In the genomic region with DNA sequence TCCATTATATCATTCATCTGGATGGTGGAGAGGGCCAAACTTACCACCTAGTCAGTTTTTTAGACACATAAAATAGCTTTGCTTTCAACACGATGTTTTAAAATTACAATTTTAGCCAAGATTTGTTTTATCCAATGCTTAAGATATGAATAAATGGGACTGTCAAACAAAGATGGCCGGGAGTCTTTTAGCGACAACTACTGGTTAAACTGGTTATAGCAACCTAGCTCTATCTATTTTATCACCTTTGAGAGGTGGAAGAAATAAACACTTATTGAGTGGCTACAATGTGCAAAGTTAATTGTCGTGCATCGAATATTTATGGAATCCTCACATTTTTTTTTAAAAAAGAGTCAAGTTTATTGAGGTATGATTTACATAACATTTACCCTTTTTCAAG, we compare ENCODE assay signal across 18 cellular contexts.
DNase-seq lines count a peak whose midpoint lies in the region; ATAC-seq and TF ChIP-seq lines count a peak whose summit lies in the region.
"Had no signal": no experiment of that assay in that cellular context is flagged by ENCODE, and none has a peak within 500 bp of the region (broad histone marks: within the 10 kb centered on the region; RNA-seq: fewer than 3 reads in every experiment).

No MANE protein-coding gene starts in this region.

- no peak overlapping the region for H3K4me3 Mint-ChIP-seq in neural crest cell
- H3K4me3 Mint-ChIP-seq in naive thymus-derived CD8-positive, alpha-beta T cell = no peak overlapping the region
- H3K4me3 Mint-ChIP-seq: B cell; CD8-positive, alpha-beta T cell; T-helper 17 cell had no signal

- no peaks in the 10 kb centered on the region for H3K36me3 Mint-ChIP-seq in neural crest cell (ENCODE audit: low read depth)
- peaks cover 0 to 13% (median 7%) of the 10 kb centered on the region in 3 donors for H3K36me3 Mint-ChIP-seq in naive thymus-derived CD8-positive, alpha-beta T cell

- H3K27ac ChIP-seq in Panc1 (ENCODE audit: low read length) = no peak overlapping the region
- H3K27ac ChIP-seq: KMS-11 had no signal

- TF ChIP-seq CTCF in GM10248 (IDR thresholded peaks at IDR 0.05; ENCODE audit: control extremely low read depth, extremely low read depth, low read depth, missing control alignments) (peak; percentile 1), Panc1 (IDR thresholded peaks at IDR 0.05) (peak; percentile 25; the same call in 1 of the 2 replicates), neural crest cell (conservative IDR thresholded peaks at IDR 0.05) (peak; percentile 28)

- H3K9me3 Mint-ChIP-seq in neural crest cell = peaks cover 3% of the 10 kb centered on the region
- H3K9me3 Mint-ChIP-seq in naive thymus-derived CD8-positive, alpha-beta T cell = peaks cover 0 to 12% (median 4%) of the 10 kb centered on the region in 9 donors

- H3K27me3 ChIP-seq in Panc1 (ENCODE audit: control insufficient read depth, insufficient read depth, low read length) = no peaks in the 10 kb centered on the region

- intact Hi-C loops in Panc1 (cut with micrococcal nuclease; ENCODE audit: unreplicated experiment) = no loop called here

- no peaks in the 10 kb centered on the region for H3K36me3 ChIP-seq in Panc1 (ENCODE audit: control insufficient read depth, insufficient read depth, low read length)

- no peaks in the 10 kb centered on the region for H3K9me3 ChIP-seq in Panc1 (ENCODE audit: control insufficient read depth, insufficient read depth, low read depth, low read length)

- no peak overlapping the region for H3K27ac Mint-ChIP-seq in neural crest cell (ENCODE audit: unreplicated experiment)
- no peak overlapping the region for H3K27ac Mint-ChIP-seq in naive thymus-derived CD8-positive, alpha-beta T cell
- H3K27ac Mint-ChIP-seq: B cell; CD8-positive, alpha-beta T cell; T-helper 17 cell had no signal

- in situ Hi-C loops in KBM-7 (cut with MboI; ENCODE audit: low pct_unique_long_range_greater_than_20kb, low sequenced_read_pairs) = no loop called here
- in situ Hi-C loops in Panc1 (cut with HindIII; ENCODE audit: low pct_unique_long_range_greater_than_20kb, low sequenced_read_pairs) = no loop called here

- no peaks in the 10 kb centered on the region for H3K4me1 ChIP-seq in Panc1 (ENCODE audit: control insufficient read depth, insufficient read depth, low read length)

- H3K4me3 ChIP-seq in Panc1 (ENCODE audit: low read depth in 2 of 2, low read length in 2 of 2) = no peak overlapping the region

- BruUV-seq in Panc1 (replicated peaks; lab: Mats Ljungman, UMichigan) = no TSS peak

- DNase-seq in GM10248 (ENCODE audit: extremely low spot score) = no peak
- DNase-seq in KBM-7 = peak; percentile 43
- no peak for DNase-seq in Panc1 (ENCODE audit: low read depth, low spot score)
- no peak for DNase-seq in neural crest cell (ENCODE audit: low read depth, low spot score)
- no peak for DNase-seq in occipital lobe (lab: John Stamatoyannopoulos, UW)
- DNase-seq in NK-92 (lab: John Stamatoyannopoulos, UW; ENCODE audit: unreplicated experiment) = no peak
- DNase-seq in NCI-H526 (lab: John Stamatoyannopoulos, UW) = no peak
- no peak for DNase-seq in naive thymus-derived CD8-positive, alpha-beta T cell
- DNase-seq: ACHN; CD8-positive, alpha-beta T cell; NCI-H1105 treated with DMSO at 0.1 percent for 48 hours; NCI-H187 treated with DMSO at 0.1 percent for 48 hours; NCI-H2171 treated with DMSO at 0.1 percent for 48 hours; NCI-H510A; SHP77 treated with DMSO at 0.1 percent for 48 hours; T-helper 17 cell had no signal

- no peaks in the 10 kb centered on the region for H3K27me3 Mint-ChIP-seq in neural crest cell (ENCODE audit: low read depth)
- peaks cover 0 to 14% (median 2%) of the 10 kb centered on the region in 5 donors for H3K27me3 Mint-ChIP-seq in naive thymus-derived CD8-positive, alpha-beta T cell

- no peak for ATAC-seq in Panc1
- no peak for ATAC-seq in naive thymus-derived CD8-positive, alpha-beta T cell
- ATAC-seq: CD8-positive, alpha-beta T cell; T-helper 17 cell had no signal

- H3K4me1 Mint-ChIP-seq in neural crest cell = peaks cover 14% of the 10 kb centered on the region
- peaks cover 0 to 2% (median 0%) of the 10 kb centered on the region in 4 donors for H3K4me1 Mint-ChIP-seq in naive thymus-derived CD8-positive, alpha-beta T cell
- H3K4me1 Mint-ChIP-seq: B cell, T-helper 17 cell had no signal

- CTCF ChIA-PET in GM10248 (lab: Yijun Ruan, JAX) = no interaction called here
- CTCF ChIA-PET in Panc1 (lab: Charles Lee) = no interaction called here

- POLR2A ChIA-PET in GM10248 (lab: Yijun Ruan, JAX) (no interaction called here), Panc1 (lab: Charles Lee) (no interaction called here)
- POLR2A ChIA-PET in naive thymus-derived CD8-positive, alpha-beta T cell (lab: Charles Lee) = no interaction called here
